In genomic region chr2:143841935-143842334, GRCh38 we compare ENCODE assay signal across 16 cellular contexts.
A peak's percentile ranks its signal among the peaks of the same experiment; 100 is the strongest.
DNase-seq lines count a peak whose midpoint lies in the region; ATAC-seq and TF ChIP-seq lines count a peak whose summit lies in the region.
"Had no signal": no experiment of that assay in that cellular context is flagged by ENCODE, and none has a peak within 500 bp of the region (broad histone marks: within the 10 kb centered on the region; RNA-seq: fewer than 3 reads in every experiment).

No MANE protein-coding gene starts in this region.

- peaks cover 11% of the 10 kb centered on the region for H3K9me3 Mint-ChIP-seq in glutamatergic neuron (ENCODE audit: unreplicated experiment)
- H3K9me3 Mint-ChIP-seq: CD4-positive, alpha-beta T cell; stimulated activated naive CD8-positive, alpha-beta T cell treated with anti-CD3 and anti-CD28 coated beads, Interleukin-15, Interleukin-2, amounts not matched to agents 100 ng/mL and 50 ng/mL, for 24 hours had no signal

- no peak overlapping the region for H3K4me3 Mint-ChIP-seq in glutamatergic neuron (ENCODE audit: unreplicated experiment)
- H3K4me3 Mint-ChIP-seq: CD4-positive, alpha-beta T cell; stimulated activated naive CD8-positive, alpha-beta T cell treated with anti-CD3 and anti-CD28 coated beads, Interleukin-15, Interleukin-2, amounts not matched to agents 100 ng/mL and 50 ng/mL, for 24 hours had no signal

- H3K27me3 ChIP-seq in WERI-Rb-1 (ENCODE audit: insufficient read depth, low read depth, severe bottlenecking) = no peaks in the 10 kb centered on the region

- no peak overlapping the region for H3K4me3 ChIP-seq in WERI-Rb-1 (ENCODE audit: low read depth, low read length)
- H3K4me3 ChIP-seq: mucosa of descending colon had no signal

- H3K27ac ChIP-seq in WERI-Rb-1 = no peak overlapping the region

- TF ChIP-seq CTCF in AG09319 (IDR thresholded peaks at IDR 0.05; ENCODE audit: low read depth, low read length) (peak; percentile 12), WERI-Rb-1 (IDR thresholded peaks at IDR 0.05; ENCODE audit: low read depth, low read length) (0 out of 2 replicates have a peak, but pooled peaks have one; percentile 23), glutamatergic neuron (IDR thresholded peaks at IDR 0.05; ENCODE audit: partially characterized antibody, unreplicated experiment) (no peak)

- H3K36me3 ChIP-seq in WERI-Rb-1 = no peaks in the 10 kb centered on the region

- H3K9me3 ChIP-seq in WERI-Rb-1 (ENCODE audit: severe bottlenecking) = no peaks in the 10 kb centered on the region
- H3K9me3 ChIP-seq: mucosa of descending colon had no signal

- peak overlapping the region; percentile 39 for H3K27ac Mint-ChIP-seq in glutamatergic neuron (ENCODE audit: unreplicated experiment)
- H3K27ac Mint-ChIP-seq: CD4-positive, alpha-beta T cell; stimulated activated naive CD8-positive, alpha-beta T cell treated with anti-CD3 and anti-CD28 coated beads, Interleukin-15, Interleukin-2, amounts not matched to agents 100 ng/mL and 50 ng/mL, for 24 hours had no signal

- H3K27me3 Mint-ChIP-seq in glutamatergic neuron (ENCODE audit: unreplicated experiment) = peaks cover 3% of the 10 kb centered on the region

- peaks cover 54% of the 10 kb centered on the region for H3K4me1 Mint-ChIP-seq in glutamatergic neuron (ENCODE audit: low read depth, unreplicated experiment)

- no peak for DNase-seq in AG09319 (ENCODE audit: extremely low read depth, low read depth)
- DNase-seq in HuH-7.5 (ENCODE audit: low spot score) = peak; percentile 7
- DNase-seq in WERI-Rb-1 = peak; percentile 16
- DNase-seq in glutamatergic neuron = no peak
- no peak for DNase-seq in ureter (ENCODE audit: low spot score)
- no peak for DNase-seq in DMS114 treated with DMSO at 0.1 percent for 48 hours (lab: John Stamatoyannopoulos, UW; ENCODE audit: unreplicated experiment)
- DNase-seq: activated CD8-positive, alpha-beta memory T cell treated with anti-CD3 and anti-CD28 coated beads, Interleukin-2, amount 50 U/mL, for 4 hours; CD4-positive, alpha-beta T cell; HCEC 1CT; mucosa of descending colon; NCI-H2081 treated with DMSO at 0.1 percent for 48 hours; RPMI8226; stimulated activated CD4-positive, alpha-beta T cell treated with anti-CD3 and anti-CD28 coated beads, Interleukin-4, amount 100 ng/mL, for 4 hours had no signal

- no peak for ATAC-seq in GM21737 (IDR thresholded peaks at IDR 0.05; ENCODE audit: unreplicated experiment)
- ATAC-seq in GM19023 (IDR thresholded peaks at IDR 0.05; ENCODE audit: unreplicated experiment) = no peak
- ATAC-seq: mucosa of descending colon had no signal

- H3K36me3 Mint-ChIP-seq in glutamatergic neuron (ENCODE audit: unreplicated experiment) = no peaks in the 10 kb centered on the region

Comparison
In these comparisons a context has a peak if more than half of its experiments do, and no peak if none do; other contexts are left out.
1. DNase-seq: peak in HuH-7.5 (single experiment) and WERI-Rb-1 (single experiment); none in AG09319 (single experiment), glutamatergic neuron (single experiment), ureter (single experiment) and DMS114 treated with DMSO at 0.1 percent for 48 hours (single experiment).